23 cellular contexts compared by ENCODE assay signal in genomic region chrX:13415551-13415950, GRCh38.
"Had no signal": no experiment of that assay in that cellular context is flagged by ENCODE, and none has a peak within 500 bp of the region (broad histone marks: within the 10 kb centered on the region; RNA-seq: fewer than 3 reads in every experiment).

No MANE protein-coding gene starts in this region.

- H3K36me3 ChIP-seq: left ventricle myocardium inferior, ovary, right atrium auricular region, right lobe of liver, suprapubic skin, thoracic aorta, tibial artery, upper lobe of right lung had no signal

- H3K27me3 ChIP-seq: hepatocyte, ovary, right atrium auricular region, right lobe of liver, suprapubic skin, tibial artery, upper lobe of right lung had no signal

- H3K4me1 ChIP-seq: left ventricle myocardium inferior, right atrium auricular region, right lobe of liver, suprapubic skin, upper lobe of right lung had no signal

- H3K27ac ChIP-seq: hepatocyte, left ventricle myocardium inferior, ovary, right atrium auricular region, right lobe of liver, suprapubic skin, thoracic aorta, tibial artery, upper lobe of right lung had no signal

- DNase-seq: islet precursor cell; left ventricle myocardium inferior; midbrain; naive B cell; natural killer cell; ovary; right lobe of liver; stimulated activated CD4-positive, alpha-beta T cell treated with anti-CD3 and anti-CD28 coated beads, Interleukin-12 subunit alpha, Interleukin-12 subunit beta, amount 100 ng/mL, for 4 hours; stimulated activated CD4-positive, alpha-beta T cell treated with anti-CD3 and anti-CD28 coated beads, Interleukin-15, amount 100 ng/mL, for 24 hours; stimulated activated CD4-positive, alpha-beta T cell treated with anti-CD3 and anti-CD28 coated beads, Interleukin-2, amount 100 ng/mL, for 24 hours; stimulated activated CD4-positive, alpha-beta T cell treated with anti-CD3 and anti-CD28 coated beads, Interleukin-4, amount 100 ng/mL, for 1 hour; stimulated activated naive CD4-positive, alpha-beta T cell; tibial artery; trophoblast cell; upper lobe of right lung had no signal

- H3K4me3 ChIP-seq: hepatocyte, left ventricle myocardium inferior, lung, ovary, right atrium auricular region, right lobe of liver, suprapubic skin, thoracic aorta, tibial artery, upper lobe of right lung had no signal

- H3K27me3 Mint-ChIP-seq: naive B cell; progenitor cell of endocrine pancreas; stimulated activated naive CD8-positive, alpha-beta T cell treated with anti-CD3 and anti-CD28 coated beads, Interleukin-15, Interleukin-2, amounts not matched to agents 100 ng/mL and 50 ng/mL, for 24 hours had no signal

- H3K4me2 ChIP-seq: hepatocyte had no signal

- H3K9me3 ChIP-seq: left ventricle myocardium inferior, ovary, right atrium auricular region, right lobe of liver, suprapubic skin, thoracic aorta, tibial artery, upper lobe of right lung had no signal

- H3K9me3 Mint-ChIP-seq: natural killer cell; stimulated activated naive CD8-positive, alpha-beta T cell treated with anti-CD3 and anti-CD28 coated beads, Interleukin-15, Interleukin-2, amounts not matched to agents 100 ng/mL and 50 ng/mL, for 24 hours had no signal

- H3K79me2 ChIP-seq: hepatocyte had no signal

- H3K4me3 Mint-ChIP-seq: natural killer cell; stimulated activated naive CD8-positive, alpha-beta T cell treated with anti-CD3 and anti-CD28 coated beads, Interleukin-15, Interleukin-2, amounts not matched to agents 100 ng/mL and 50 ng/mL, for 24 hours had no signal

- FAIRE-seq: urothelium cell line had no signal

- H3K27ac Mint-ChIP-seq: natural killer cell; progenitor cell of endocrine pancreas; stimulated activated naive CD8-positive, alpha-beta T cell treated with anti-CD3 and anti-CD28 coated beads, Interleukin-15, Interleukin-2, amounts not matched to agents 100 ng/mL and 50 ng/mL, for 24 hours had no signal

- H3K36me3 Mint-ChIP-seq: natural killer cell had no signal

- H2AFZ ChIP-seq: hepatocyte had no signal
